17 cellular contexts compared by ENCODE assay signal in the genomic region with DNA sequence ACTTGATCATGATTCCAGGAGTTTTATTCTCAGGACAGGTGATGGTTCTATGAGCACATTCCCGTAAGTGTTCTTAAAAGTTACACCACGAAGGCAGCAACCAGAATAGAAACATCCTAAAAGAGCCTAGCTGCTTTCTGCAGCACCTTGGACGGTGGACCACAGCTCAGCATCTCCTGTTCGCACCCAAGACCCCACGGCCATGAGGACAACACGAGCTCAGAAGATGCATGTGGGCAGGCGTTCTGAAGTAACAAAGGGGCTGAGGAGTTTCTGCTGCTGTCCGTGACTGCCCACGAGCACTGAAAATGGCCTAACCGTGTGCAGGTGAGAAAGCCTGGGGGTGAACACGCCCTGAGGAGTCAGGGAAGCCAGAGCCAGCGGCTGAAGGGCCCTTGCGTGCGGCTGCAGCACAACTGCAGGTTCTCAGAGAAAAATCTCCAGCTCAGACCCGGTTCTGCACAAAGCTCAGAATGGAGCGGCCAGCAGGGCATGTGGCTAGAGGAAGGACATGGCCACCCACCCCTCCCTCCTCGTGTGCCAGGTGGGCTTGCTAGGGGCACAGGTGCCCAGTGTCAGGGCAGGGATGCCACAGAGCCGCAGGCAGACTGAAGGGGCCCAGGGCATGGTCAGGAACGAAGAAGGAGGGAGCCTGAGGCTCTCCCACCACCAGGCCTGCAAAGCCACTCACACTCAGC. TPM values are rescaled to one million over a fixed set of nuclear protein-coding genes. Genes with fewer than 3 reads are reported as not detected.
DNase-seq lines count a peak whose midpoint lies in the region; ATAC-seq and TF ChIP-seq lines count a peak whose summit lies in the region.
"Had no signal": no experiment of that assay in that cellular context is flagged by ENCODE, and none has a peak within 500 bp of the region (broad histone marks: within the 10 kb centered on the region; RNA-seq: fewer than 3 reads in every experiment).

No MANE protein-coding gene starts in this region.

- no peak overlapping the region for H3K4me3 ChIP-seq in gastrocnemius medialis
- no peak overlapping the region for H3K4me3 ChIP-seq in brain microvascular endothelial cell (ENCODE audit: low read depth, low read length)
- H3K4me3 ChIP-seq: GM23248 had no signal

- peaks cover 46 to 63% of the 10 kb centered on the region in 2 donors for H3K4me1 ChIP-seq in gastrocnemius medialis

- H3K36me3 ChIP-seq in gastrocnemius medialis = peaks cover 0 to 32% of the 10 kb centered on the region in 2 donors
- H3K36me3 ChIP-seq in brain microvascular endothelial cell (replicated peaks) = peaks cover 26% of the 10 kb centered on the region

- no peak for ATAC-seq in stimulated activated naive CD8-positive, alpha-beta T cell treated with anti-CD3 and anti-CD28 coated beads, Interleukin-15, amount 100 ng/mL, for 72 hours
- ATAC-seq in stimulated activated naive CD8-positive, alpha-beta T cell treated with anti-CD3 and anti-CD28 coated beads, Interleukin-15, Interleukin-2, amounts not matched to agents 100 U/mL and 50 U/mL, for 24 hours = no peak
- ATAC-seq in gastrocnemius medialis = no peak
- ATAC-seq: HCT116 had no signal

- intact Hi-C loops in gastrocnemius medialis (cut with DNase I; ENCODE audit: low total_unique reads) = no loop called here

- no peaks in the 10 kb centered on the region for H3K9me3 Mint-ChIP-seq in stimulated activated naive CD8-positive, alpha-beta T cell treated with anti-CD3 and anti-CD28 coated beads, Interleukin-15, amount 100 ng/mL, for 72 hours
- H3K9me3 Mint-ChIP-seq in glutamatergic neuron (ENCODE audit: unreplicated experiment) = peaks cover 6% of the 10 kb centered on the region

- no peak for DNase-seq in stimulated activated naive CD8-positive, alpha-beta T cell treated with anti-CD3 and anti-CD28 coated beads, Interleukin-15, amount 100 ng/mL, for 72 hours
- no peak for DNase-seq in stimulated activated naive CD8-positive, alpha-beta T cell treated with anti-CD3 and anti-CD28 coated beads, Interleukin-15, Interleukin-2, amounts not matched to agents 100 U/mL and 50 U/mL, for 24 hours
- peak; percentile 7 for DNase-seq in glutamatergic neuron
- DNase-seq in gastrocnemius medialis = no peak
- no peak for DNase-seq in HCEC 1CT
- DNase-seq in brain microvascular endothelial cell = no peak
- DNase-seq in HuH-7 (ENCODE audit: low spot score) = no peak
- DNase-seq: DMS153, GM23248, KBM-7, MV-4-11, NCI-H1930, NCI-H2171 treated with DMSO at 0.1 percent for 48 hours, NCI-H748 treated with DMSO at 0.1 percent for 48 hours, RPMI8226 had no signal

- H3K27ac ChIP-seq in gastrocnemius medialis (peak overlapping the region; percentile 62 to 78 (median 74)), brain microvascular endothelial cell (no peak overlapping the region)
- H3K27ac ChIP-seq: C4-2B, GM23248 had no signal

- H3K9me3 ChIP-seq in gastrocnemius medialis = no peaks in the 10 kb centered on the region

- H3K27ac Mint-ChIP-seq in stimulated activated naive CD8-positive, alpha-beta T cell treated with anti-CD3 and anti-CD28 coated beads, Interleukin-15, amount 100 ng/mL, for 72 hours = peak overlapping the region; percentile 16 to 74
- no peak overlapping the region for H3K27ac Mint-ChIP-seq in glutamatergic neuron (ENCODE audit: unreplicated experiment)

- no peak for TF ChIP-seq POLR2A in gastrocnemius medialis (IDR thresholded peaks at IDR 0.05)

- H3K36me3 Mint-ChIP-seq in glutamatergic neuron (ENCODE audit: unreplicated experiment) = no peaks in the 10 kb centered on the region

- H3K27me3 Mint-ChIP-seq in stimulated activated naive CD8-positive, alpha-beta T cell treated with anti-CD3 and anti-CD28 coated beads, Interleukin-15, amount 100 ng/mL, for 72 hours = no peaks in the 10 kb centered on the region
- H3K27me3 Mint-ChIP-seq in glutamatergic neuron (ENCODE audit: unreplicated experiment) = peaks cover 9% of the 10 kb centered on the region

- H3K4me3 Mint-ChIP-seq in stimulated activated naive CD8-positive, alpha-beta T cell treated with anti-CD3 and anti-CD28 coated beads, Interleukin-15, amount 100 ng/mL, for 72 hours = no peak overlapping the region
- no peak overlapping the region for H3K4me3 Mint-ChIP-seq in glutamatergic neuron (ENCODE audit: unreplicated experiment)

- in situ Hi-C loops in gastrocnemius medialis (cut with MboI; ENCODE audit: low sequenced_read_pairs in 4 of 4) = loop anchor here in 1 of 4 donors (10.0 kb wide), 1 partner anchor 47 kb away; no protein-coding TSS in a partner anchor
- in situ Hi-C loops in brain microvascular endothelial cell (cut with HindIII; ENCODE audit: low pct_ligation_motif_present, low sequenced_read_pairs) = no loop called here

- TF ChIP-seq CTCF in glutamatergic neuron (IDR thresholded peaks at IDR 0.05; ENCODE audit: partially characterized antibody, unreplicated experiment) (no peak), gastrocnemius medialis (IDR thresholded peaks at IDR 0.05 in 4 of 5, conservative IDR thresholded peaks at IDR 0.05 in 1 of 5) (no peak), brain microvascular endothelial cell (IDR thresholded peaks at IDR 0.05; ENCODE audit: low read depth, low read length, missing control alignments) (no peak)

- H3K27me3 ChIP-seq in gastrocnemius medialis = no peaks in the 10 kb centered on the region
- H3K27me3 ChIP-seq in brain microvascular endothelial cell (replicated peaks) = no peaks in the 10 kb centered on the region

- H3K4me1 Mint-ChIP-seq in stimulated activated naive CD8-positive, alpha-beta T cell treated with anti-CD3 and anti-CD28 coated beads, Interleukin-15, amount 100 ng/mL, for 72 hours = peaks cover 10% of the 10 kb centered on the region
- H3K4me1 Mint-ChIP-seq in glutamatergic neuron (ENCODE audit: low read depth, unreplicated experiment) = peaks cover 22% of the 10 kb centered on the region

RNA-seq across cellular contexts. Expression of gene C16orf95, which starts 10.8 kb away (rescaled TPM):
- total RNA-seq in glutamatergic neuron (ENCODE audit: unreplicated experiment) (9.2 TPM), gastrocnemius medialis (1 to 10 TPM in 3 of 4 donors, under 1 TPM in 1; 0.22 to 3.8 (median 1.3) TPM)

RNA-seq across cellular contexts. Expression of gene FBXO31, which starts 55.6 kb away (rescaled TPM):
- total RNA-seq in glutamatergic neuron (ENCODE audit: unreplicated experiment) = 66.7 TPM
- total RNA-seq in gastrocnemius medialis = 100 to 1,000 TPM; 156 to 264 (median 201) TPM
